ENCODE assay signal across 9 cellular contexts in the genomic region with DNA sequence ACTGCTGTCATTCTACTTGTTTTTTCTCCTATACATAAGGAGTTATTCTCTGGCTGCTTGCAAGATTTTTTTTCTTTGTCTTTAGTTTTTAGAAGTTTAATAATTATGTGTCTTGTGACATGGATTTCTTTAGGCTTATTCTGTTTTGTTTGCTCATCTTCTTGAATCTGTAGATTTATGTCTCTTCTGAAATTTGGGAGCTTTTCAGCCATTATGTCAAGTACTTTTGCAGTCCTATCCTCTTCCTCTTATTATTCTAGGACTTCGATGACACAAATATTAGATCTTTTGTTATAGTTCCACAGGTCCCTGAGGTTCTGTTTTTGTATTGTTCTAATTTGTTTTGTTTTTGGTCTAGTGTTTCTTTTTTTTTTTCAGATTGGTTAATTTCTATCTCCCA. TPM values are rescaled to one million over a fixed set of nuclear protein-coding genes. Genes with fewer than 3 reads are reported as not detected.
"Had no signal": no experiment of that assay in that cellular context is flagged by ENCODE, and none has a peak within 500 bp of the region (broad histone marks: within the 10 kb centered on the region; RNA-seq: fewer than 3 reads in every experiment).

No MANE protein-coding gene starts in this region.

- H3K4me3 ChIP-seq: GM12878 had no signal

- FAIRE-seq: G401.6, GM12878, GM12891, GM12892, GM18507, GM19239 had no signal

- ATAC-seq: GM12878 had no signal

- DNase-seq: GDM1, GF-D8 had no signal

RNA-seq across cellular contexts. Expression of a gene that starts 16.7 kb away (rescaled TPM):
- total RNA-seq: G401, GM12878 had no signal
- polyA plus RNA-seq: GM12878 had no signal
